In genomic region chr2:32357545-32358482, GRCh38 we compare ENCODE assay signal across 8 cellular contexts. TPM values are rescaled to one million over a fixed set of nuclear protein-coding genes. Genes with fewer than 3 reads are reported as not detected.
DNase-seq lines count a peak whose midpoint lies in the region; ATAC-seq, FAIRE-seq and TF ChIP-seq lines count a peak whose summit lies in the region.

No MANE protein-coding gene starts in this region.

- TF ChIP-seq CTCF in mammary epithelial cell (conservative IDR thresholded peaks at IDR 0.05 in 1 of 2, IDR thresholded peaks at IDR 0.05 in 1 of 2; ENCODE audit: extremely low read depth in 1 of 2, insufficient read depth in 1 of 2, low read depth in 1 of 2, low read length in 2 of 2) (no peak), keratinocyte (optimal IDR thresholded peaks at IDR 0.05 in 1 of 3, IDR thresholded peaks at IDR 0.05 in 1 of 3, conservative IDR thresholded peaks at IDR 0.05 in 1 of 3; ENCODE audit: extremely low read depth in 1 of 3, insufficient read depth in 2 of 3, low read length in 3 of 3) (no peak)

- no peak for FAIRE-seq in keratinocyte (lab: Jason Lieb, UNC)

- peaks cover 58% of the 10 kb centered on the region for H3K79me2 ChIP-seq in mammary epithelial cell (ENCODE audit: insufficient read depth, low read length)
- H3K79me2 ChIP-seq in keratinocyte (ENCODE audit: control insufficient read depth, insufficient read depth, low read length): peaks cover 58% of the 10 kb centered on the region

- in situ Hi-C loops in mammary epithelial cell (cut with MboI; ENCODE audit: low sequenced_read_pairs in 2 of 2): no loop called here

- peak; percentile 4 for ATAC-seq in HG03097 (IDR thresholded peaks at IDR 0.05; ENCODE audit: low FRiP score, unreplicated experiment)

- WGBS in mammary epithelial cell (ENCODE audit: low coverage, missing lambda C conversion rate): 2% methylated on average over 21 of the region's 56 CpGs

- peak overlapping the region; percentile 95 for H3K4me2 ChIP-seq in mammary epithelial cell (ENCODE audit: insufficient read depth, low read depth, low read length)
- H3K4me2 ChIP-seq in keratinocyte (ENCODE audit: control insufficient read depth, extremely low read depth, insufficient read depth, low read depth, low read length): peak overlapping the region; percentile 90

- no peaks in the 10 kb centered on the region for H3K9me3 ChIP-seq in mammary epithelial cell (replicated peaks; ENCODE audit: insufficient read depth, low read length)
- H3K9me3 ChIP-seq in keratinocyte (ENCODE audit: control insufficient read depth, low read depth, low read length): no peaks in the 10 kb centered on the region

- H3K9ac ChIP-seq in mammary epithelial cell (ENCODE audit: insufficient read depth, low read length) (peak overlapping the region; percentile 79), keratinocyte (ENCODE audit: control insufficient read depth, extremely low read depth, insufficient read depth, low read length) (peak overlapping the region; percentile 87)

- CTCF ChIA-PET in mammary epithelial cell (lab: Charles Lee; ENCODE audit: low non-redundant PET): no interaction called here

- intact Hi-C loops in mammary epithelial cell (cut with micrococcal nuclease): loop anchor here (2.0 to 5.0 kb wide), 2 partner anchors 81 to 193 kb away; partner anchors contain the start of genes SLC30A6 and YIPF4

- peaks cover 8% of the 10 kb centered on the region for H4K20me1 ChIP-seq in mammary epithelial cell (ENCODE audit: insufficient read depth, low read length)
- peaks cover 5% of the 10 kb centered on the region for H4K20me1 ChIP-seq in keratinocyte (ENCODE audit: control insufficient read depth, extremely low read depth, insufficient read depth, low read length)

- BruUV-seq in mammary epithelial cell (replicated peaks; lab: Mats Ljungman, UMichigan): TSS peak; percentile 29

- peaks cover 2% of the 10 kb centered on the region for H3K36me3 ChIP-seq in mammary epithelial cell (ENCODE audit: insufficient read depth, low read length)
- peaks cover 0 to 6% of the 10 kb centered on the region in 2 experiments for H3K36me3 ChIP-seq in keratinocyte (ENCODE audit: control insufficient read depth in 2 of 2, extremely low read depth in 1 of 2, insufficient read depth in 2 of 2, low read length in 2 of 2)

- H3K27ac ChIP-seq in mammary epithelial cell (ENCODE audit: insufficient read depth, low read depth, low read length) (peak overlapping the region; percentile 83), keratinocyte (ENCODE audit: control insufficient read depth, insufficient read depth, low read length) (peak overlapping the region; percentile 79)

- H3K4me1 ChIP-seq in mammary epithelial cell (ENCODE audit: insufficient read depth, low read length) (peaks cover 9% of the 10 kb centered on the region), keratinocyte (ENCODE audit: control insufficient read depth, extremely low read depth, insufficient read depth, low read length) (peaks cover 15% of the 10 kb centered on the region)

- dilution Hi-C loops in mammary epithelial cell (cut with HindIII; ENCODE audit: low sequenced_read_pairs) (no loop called here), keratinocyte (cut with MboI; ENCODE audit: extremely low pct_ligation_motif_present, low sequenced_read_pairs) (no loop called here)

- H3K27me3 ChIP-seq in mammary epithelial cell (ENCODE audit: insufficient read depth, low read length): no peaks in the 10 kb centered on the region
- no peaks in the 10 kb centered on the region for H3K27me3 ChIP-seq in keratinocyte (ENCODE audit: control insufficient read depth, extremely low read depth, insufficient read depth, low read length)

- peak overlapping the region; percentile 86 for H2AFZ ChIP-seq in mammary epithelial cell (ENCODE audit: low read depth, low read length)
- H2AFZ ChIP-seq in keratinocyte (ENCODE audit: control insufficient read depth, low read length): peak overlapping the region; percentile 80

- H3K4me3 ChIP-seq in mammary epithelial cell (replicated peaks in 1 of 3; ENCODE audit: insufficient read depth in 1 of 3, low read depth in 2 of 3, low read length in 3 of 3) (peak overlapping the region; percentile 99 to 100 (median 100)), keratinocyte (ENCODE audit: control insufficient read depth in 2 of 3, extremely low read depth in 1 of 3, insufficient read depth in 2 of 3, low read depth in 1 of 3, low read length in 3 of 3) (peak overlapping the region; percentile 83 to 97 (median 94))

- H3K9me1 ChIP-seq in keratinocyte (ENCODE audit: control insufficient read depth, extremely low read depth, insufficient read depth, low read length): peaks cover 2% of the 10 kb centered on the region

- DNase-seq in activated naive CD4-positive, alpha-beta T cell (lab: John Stamatoyannopoulos, UW): peak in 3 of 4 experiments; percentile 22 to 38 (median 31)
- no peak for DNase-seq in activated naive CD4-positive, alpha-beta T cell treated with anti-CD3 and anti-CD28 coated beads, Interleukin-2, amount 50 U/mL, for 16 hours
- DNase-seq in T-helper 2 cell: peak in 4 of 5 experiments; percentile 2 to 50 (median 10)
- peak; percentile 67 for DNase-seq in mammary epithelial cell
- no peak for DNase-seq in keratinocyte (ENCODE audit: low read depth, low spot score)
- DNase-seq in stimulated activated CD4-positive, alpha-beta T cell treated with anti-CD3 and anti-CD28 coated beads, Interleukin-1b, Interleukin-23, amount 100 ng/mL, for 4 hours (ENCODE audit: low read depth in 2 of 2): peak; percentile 8 to 26
- DNase-seq in NCI-H2196 (lab: John Stamatoyannopoulos, UW; ENCODE audit: unreplicated experiment): no peak

RNA-seq across cellular contexts. Expression of gene BIRC6, which starts 1.0 kb away (rescaled TPM):
- 100 to 1,000 TPM in 1 of 2 donors, 10 to 100 TPM in 1; 82.0 to 169 TPM for total RNA-seq in mammary epithelial cell
- 29.0 TPM for polyA plus RNA-seq in mammary epithelial cell
- polyA minus RNA-seq in mammary epithelial cell: 614 TPM
- polyA plus RNA-seq in keratinocyte: 41.0 to 62.6 TPM (median 57.0 TPM) in 3 replicates
- polyA plus RNA-seq in keratinocyte (2011; ENCODE audit: low read depth): 59.5 TPM
- polyA plus RNA-seq in keratinocyte (2011; cell fraction: cytosol; rRNA removed): 17.8 and 31.0 TPM in 2 replicates
- polyA plus RNA-seq in keratinocyte (2011; cell fraction: nucleus; rRNA removed): 110 and 126 TPM in 2 replicates
- 20.2 and 34.6 TPM in 2 replicates for polyA plus RNA-seq in keratinocyte (2012; ENCODE audit: low replicate concordance)
- polyA minus RNA-seq in keratinocyte: 357 to 630 TPM (median 590 TPM) in 3 replicates
- polyA minus RNA-seq in keratinocyte (2011; cell fraction: cytosol; rRNA and poly(A)+ RNA removed): 87.7 TPM
- 300 and 590 TPM in 2 replicates for polyA minus RNA-seq in keratinocyte (2011; cell fraction: nucleus; rRNA and poly(A)+ RNA removed)

Comparison
In these comparisons a context has a peak if more than half of its experiments do, and no peak if none do; other contexts are left out.
1. DNase-seq: peak in activated naive CD4-positive, alpha-beta T cell (3 of 4), T-helper 2 cell (4 of 5), mammary epithelial cell (single experiment) and stimulated activated CD4-positive, alpha-beta T cell treated with anti-CD3 and anti-CD28 coated beads, Interleukin-1b, Interleukin-23, amount 100 ng/mL, for 4 hours (2 of 2); none in activated naive CD4-positive, alpha-beta T cell treated with anti-CD3 and anti-CD28 coated beads, Interleukin-2, amount 50 U/mL, for 16 hours (single experiment), keratinocyte (single experiment) and NCI-H2196 (single experiment).